Comparison of ENCODE assay signal across 11 cellular contexts in genomic region chr1:35253941-35254340, GRCh38.
"Had no signal": no experiment of that assay in that cellular context is flagged by ENCODE, and none has a peak within 500 bp of the region (broad histone marks: within the 10 kb centered on the region; RNA-seq: fewer than 3 reads in every experiment).

No MANE protein-coding gene starts in this region.

- H3K4me3 ChIP-seq: GM23248, GM23338, HAP-1 had no signal

- H3K27ac ChIP-seq: GM23248 had no signal

- H3K36me3 ChIP-seq: HAP-1 had no signal

- H3K9ac ChIP-seq: GM23248 had no signal

- DNase-seq: GM23248, GOT3, H7, H9, HCEC 1CT, HFFc6 had no signal

- H2AFZ ChIP-seq: GM23248, GM23338 had no signal

- H3K4me1 ChIP-seq: HAP-1 had no signal

- H3K9me3 ChIP-seq: HAP-1 had no signal

- FAIRE-seq: H1, H54 had no signal

- H3K4me2 ChIP-seq: GM23338 had no signal

- ATAC-seq: GM23338, HCT116 had no signal
